Comparison of ENCODE assay signal across 17 cellular contexts in the genomic region with DNA sequence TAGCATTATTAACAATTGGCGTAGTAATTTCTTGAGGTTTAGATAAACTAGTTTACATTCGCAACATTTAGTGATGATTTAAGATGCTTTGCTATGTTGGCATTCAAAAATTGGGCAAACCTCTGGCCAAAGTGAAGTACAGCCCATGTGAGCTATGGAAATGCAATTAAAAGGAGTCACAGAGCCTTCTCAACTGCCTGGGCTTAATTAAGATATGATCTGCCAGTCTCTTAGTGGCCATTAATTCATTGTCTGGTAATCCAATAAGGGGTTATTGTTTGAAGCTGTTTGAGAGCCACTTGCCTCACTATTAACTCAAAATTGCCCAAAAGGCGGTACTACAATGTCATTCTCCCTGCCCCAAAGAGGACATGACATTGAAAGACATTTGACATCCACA.
DNase-seq lines count a peak whose midpoint lies in the region; ATAC-seq, FAIRE-seq and TF ChIP-seq lines count a peak whose summit lies in the region.
"Had no signal": no experiment of that assay in that cellular context is flagged by ENCODE, and none has a peak within 500 bp of the region (broad histone marks: within the 10 kb centered on the region; RNA-seq: fewer than 3 reads in every experiment).

No MANE protein-coding gene starts in this region.

- ATAC-seq in GM23338 (no peak), HG03095 (IDR thresholded peaks at IDR 0.05; ENCODE audit: unreplicated experiment) (no peak)
- no peak for ATAC-seq in activated T-cell treated with anti-CD3 and anti-CD28 coated beads, Interleukin-2, amount 50 U/mL, for 72 hours (replicated peaks in 1 of 2)

- no peak for TF ChIP-seq CTCF in GM23338 (conservative IDR thresholded peaks at IDR 0.05; ENCODE audit: low read depth in 2 of 2)
- no peak for TF ChIP-seq CTCF in keratinocyte (optimal IDR thresholded peaks at IDR 0.05 in 1 of 3, IDR thresholded peaks at IDR 0.05 in 1 of 3, conservative IDR thresholded peaks at IDR 0.05 in 1 of 3; ENCODE audit: extremely low read depth in 1 of 3, insufficient read depth in 2 of 3, low read length in 3 of 3)
- TF ChIP-seq CTCF in foreskin fibroblast (IDR thresholded peaks at IDR 0.05; ENCODE audit: low read depth, low read length) = no peak

- H3K27me3 Mint-ChIP-seq in GM23338 (ENCODE audit: insufficient read depth, low read depth, poor library complexity) = no peaks in the 10 kb centered on the region
- H3K27me3 Mint-ChIP-seq in activated T-cell treated with anti-CD3 and anti-CD28 coated beads, Interleukin-2, amount 50 U/mL, for 72 hours (ENCODE audit: low read depth) = no peaks in the 10 kb centered on the region
- H3K27me3 Mint-ChIP-seq: CD4-positive, alpha-beta memory T cell had no signal

- dilution Hi-C loops in keratinocyte (cut with MboI; ENCODE audit: extremely low pct_ligation_motif_present, low sequenced_read_pairs) = no loop called here

- no peaks in the 10 kb centered on the region for H3K36me3 Mint-ChIP-seq in GM23338 (ENCODE audit: low read depth)
- no peaks in the 10 kb centered on the region for H3K36me3 Mint-ChIP-seq in activated T-cell treated with anti-CD3 and anti-CD28 coated beads, Interleukin-2, amount 50 U/mL, for 72 hours (ENCODE audit: insufficient read depth in 2 of 2)
- H3K36me3 Mint-ChIP-seq: CD4-positive, alpha-beta memory T cell had no signal

- no peaks in the 10 kb centered on the region for H4K20me1 ChIP-seq in GM23338 (replicated peaks; ENCODE audit: insufficient read depth)
- H4K20me1 ChIP-seq in keratinocyte (ENCODE audit: control insufficient read depth, extremely low read depth, insufficient read depth, low read length) = no peaks in the 10 kb centered on the region

- H3K4me2 ChIP-seq in GM23338 = peak overlapping the region; percentile 19
- H3K4me2 ChIP-seq in keratinocyte (ENCODE audit: control insufficient read depth, extremely low read depth, insufficient read depth, low read depth, low read length) = no peak overlapping the region

- H3K27me3 ChIP-seq in GM23338 (ENCODE audit: insufficient read depth) (no peaks in the 10 kb centered on the region), keratinocyte (ENCODE audit: control insufficient read depth, extremely low read depth, insufficient read depth, low read length) (no peaks in the 10 kb centered on the region)

- no peak overlapping the region for H3K9ac ChIP-seq in keratinocyte (ENCODE audit: control insufficient read depth, extremely low read depth, insufficient read depth, low read length)
- H3K9ac ChIP-seq: GM23248 had no signal

- H3K79me2 ChIP-seq in GM23338 (replicated peaks; ENCODE audit: insufficient read depth) (no peaks in the 10 kb centered on the region), keratinocyte (ENCODE audit: control insufficient read depth, insufficient read depth, low read length) (no peaks in the 10 kb centered on the region)

- H3K27ac Mint-ChIP-seq in GM23338 = no peak overlapping the region
- no peak overlapping the region for H3K27ac Mint-ChIP-seq in activated T-cell treated with anti-CD3 and anti-CD28 coated beads, Interleukin-2, amount 50 U/mL, for 72 hours
- H3K27ac Mint-ChIP-seq: CD4-positive, alpha-beta memory T cell had no signal

- no peak overlapping the region for H3K27ac ChIP-seq in GM23338 (ENCODE audit: low read depth)
- H3K27ac ChIP-seq in keratinocyte (ENCODE audit: control insufficient read depth, insufficient read depth, low read length) = no peak overlapping the region
- H3K27ac ChIP-seq: C4-2B, GM23248, HL-60 had no signal

- FAIRE-seq in keratinocyte (lab: Jason Lieb, UNC) = peak; percentile 36
- FAIRE-seq: A204.1, H54 had no signal

- no peaks in the 10 kb centered on the region for H3K9me3 Mint-ChIP-seq in GM23338
- peaks cover 2 to 7% of the 10 kb centered on the region in 2 donors for H3K9me3 Mint-ChIP-seq in activated T-cell treated with anti-CD3 and anti-CD28 coated beads, Interleukin-2, amount 50 U/mL, for 72 hours

- H3K9me2 ChIP-seq in GM23338 (ENCODE audit: insufficient read depth) = no peaks in the 10 kb centered on the region

- H3K9me1 ChIP-seq in keratinocyte (ENCODE audit: control insufficient read depth, extremely low read depth, insufficient read depth, low read length) = no peaks in the 10 kb centered on the region

- H3K4me3 ChIP-seq in GM23338 (no peak overlapping the region), keratinocyte (ENCODE audit: control insufficient read depth in 2 of 3, extremely low read depth in 1 of 3, insufficient read depth in 2 of 3, low read depth in 1 of 3, low read length in 3 of 3) (no peak overlapping the region), foreskin fibroblast (ENCODE audit: low read depth in 1 of 2, low read length in 2 of 2) (no peak overlapping the region)
- H3K4me3 ChIP-seq: GM23248 had no signal

- peaks cover 74% of the 10 kb centered on the region for H3K4me1 Mint-ChIP-seq in GM23338
- no peaks in the 10 kb centered on the region for H3K4me1 Mint-ChIP-seq in activated T-cell treated with anti-CD3 and anti-CD28 coated beads, Interleukin-2, amount 50 U/mL, for 72 hours (ENCODE audit: low read depth)
- H3K4me1 Mint-ChIP-seq: CD4-positive, alpha-beta memory T cell had no signal

- H3K4me1 ChIP-seq in GM23338 (ENCODE audit: insufficient read depth) (peaks cover 59% of the 10 kb centered on the region), keratinocyte (ENCODE audit: control insufficient read depth, extremely low read depth, insufficient read depth, low read length) (peaks cover 37% of the 10 kb centered on the region)

- no peak overlapping the region for H3K4me3 Mint-ChIP-seq in GM23338
- no peak overlapping the region for H3K4me3 Mint-ChIP-seq in activated T-cell treated with anti-CD3 and anti-CD28 coated beads, Interleukin-2, amount 50 U/mL, for 72 hours
- H3K4me3 Mint-ChIP-seq: CD4-positive, alpha-beta memory T cell had no signal

- DNase-seq in GM23338 (ENCODE audit: low spot score) (no peak), NCI-H1105 treated with DMSO at 0.1 percent for 48 hours (lab: John Stamatoyannopoulos, UW) (peak; percentile 74), NCI-H82 treated with DMSO at 0.1 percent for 48 hours (lab: John Stamatoyannopoulos, UW; ENCODE audit: unreplicated experiment) (peak; percentile 17), keratinocyte (ENCODE audit: low read depth, low spot score) (no peak), foreskin fibroblast (no peak)
- DNase-seq in activated T-cell treated with anti-CD3 and anti-CD28 coated beads, Interleukin-2, amount 50 U/mL, for 72 hours = no peak
- DNase-seq: AML-193; CD4-positive, alpha-beta memory T cell; DMS79 treated with DMSO at 0.1 percent for 48 hours; GF-D8; GM23248; HCEC 1CT had no signal

- H3K9me3 ChIP-seq in keratinocyte (ENCODE audit: control insufficient read depth, low read depth, low read length) = no peaks in the 10 kb centered on the region

- no peaks in the 10 kb centered on the region for H3K36me3 ChIP-seq in GM23338 (ENCODE audit: insufficient read depth)
- H3K36me3 ChIP-seq in keratinocyte (ENCODE audit: control insufficient read depth in 2 of 2, extremely low read depth in 1 of 2, insufficient read depth in 2 of 2, low read length in 2 of 2) = no peaks in the 10 kb centered on the region

- H2AFZ ChIP-seq in GM23338 = no peak overlapping the region
- H2AFZ ChIP-seq in keratinocyte (ENCODE audit: control insufficient read depth, low read length) = no peak overlapping the region
- H2AFZ ChIP-seq: GM23248 had no signal

- no peaks in the 10 kb centered on the region for H3F3A ChIP-seq in GM23338 (replicated peaks; ENCODE audit: low read depth)

TF ChIP-seq in GM23338, 12 proteins besides CTCF, POLR2A, EP300 and RAD21:
- TF ChIP-seq EZH2 (IDR thresholded peaks at IDR 0.05; ENCODE audit: low read depth, unreplicated experiment) (no peak), CREB1 (CRISPR knock-in tag; IDR thresholded peaks at IDR 0.05; ENCODE audit: low read depth) (no peak), ZNF331 (CRISPR knock-in tag; IDR thresholded peaks at IDR 0.05; ENCODE audit: low read depth) (no peak)
- TF ChIP-seq, protein P1, sequence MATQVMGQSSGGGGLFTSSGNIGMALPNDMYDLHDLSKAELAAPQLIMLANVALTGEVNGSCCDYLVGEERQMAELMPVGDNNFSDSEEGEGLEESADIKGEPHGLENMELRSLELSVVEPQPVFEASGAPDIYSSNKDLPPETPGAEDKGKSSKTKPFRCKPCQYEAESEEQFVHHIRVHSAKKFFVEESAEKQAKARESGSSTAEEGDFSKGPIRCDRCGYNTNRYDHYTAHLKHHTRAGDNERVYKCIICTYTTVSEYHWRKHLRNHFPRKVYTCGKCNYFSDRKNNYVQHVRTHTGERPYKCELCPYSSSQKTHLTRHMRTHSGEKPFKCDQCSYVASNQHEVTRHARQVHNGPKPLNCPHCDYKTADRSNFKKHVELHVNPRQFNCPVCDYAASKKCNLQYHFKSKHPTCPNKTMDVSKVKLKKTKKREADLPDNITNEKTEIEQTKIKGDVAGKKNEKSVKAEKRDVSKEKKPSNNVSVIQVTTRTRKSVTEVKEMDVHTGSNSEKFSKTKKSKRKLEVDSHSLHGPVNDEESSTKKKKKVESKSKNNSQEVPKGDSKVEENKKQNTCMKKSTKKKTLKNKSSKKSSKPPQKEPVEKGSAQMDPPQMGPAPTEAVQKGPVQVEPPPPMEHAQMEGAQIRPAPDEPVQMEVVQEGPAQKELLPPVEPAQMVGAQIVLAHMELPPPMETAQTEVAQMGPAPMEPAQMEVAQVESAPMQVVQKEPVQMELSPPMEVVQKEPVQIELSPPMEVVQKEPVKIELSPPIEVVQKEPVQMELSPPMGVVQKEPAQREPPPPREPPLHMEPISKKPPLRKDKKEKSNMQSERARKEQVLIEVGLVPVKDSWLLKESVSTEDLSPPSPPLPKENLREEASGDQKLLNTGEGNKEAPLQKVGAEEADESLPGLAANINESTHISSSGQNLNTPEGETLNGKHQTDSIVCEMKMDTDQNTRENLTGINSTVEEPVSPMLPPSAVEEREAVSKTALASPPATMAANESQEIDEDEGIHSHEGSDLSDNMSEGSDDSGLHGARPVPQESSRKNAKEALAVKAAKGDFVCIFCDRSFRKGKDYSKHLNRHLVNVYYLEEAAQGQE (IDR thresholded peaks at IDR 0.05; ENCODE audit: unreplicated experiment) = no peak

Comparison
In these comparisons a context has a peak if more than half of its experiments do, and no peak if none do; other contexts are left out.
1. DNase-seq: peak in NCI-H1105 treated with DMSO at 0.1 percent for 48 hours (single experiment) and NCI-H82 treated with DMSO at 0.1 percent for 48 hours (single experiment); none in GM23338 (single experiment), keratinocyte (single experiment), foreskin fibroblast (0 of 2) and activated T-cell treated with anti-CD3 and anti-CD28 coated beads, Interleukin-2, amount 50 U/mL, for 72 hours (0 of 2).